1 cellular context compared by ENCODE assay signal in the genomic region with DNA sequence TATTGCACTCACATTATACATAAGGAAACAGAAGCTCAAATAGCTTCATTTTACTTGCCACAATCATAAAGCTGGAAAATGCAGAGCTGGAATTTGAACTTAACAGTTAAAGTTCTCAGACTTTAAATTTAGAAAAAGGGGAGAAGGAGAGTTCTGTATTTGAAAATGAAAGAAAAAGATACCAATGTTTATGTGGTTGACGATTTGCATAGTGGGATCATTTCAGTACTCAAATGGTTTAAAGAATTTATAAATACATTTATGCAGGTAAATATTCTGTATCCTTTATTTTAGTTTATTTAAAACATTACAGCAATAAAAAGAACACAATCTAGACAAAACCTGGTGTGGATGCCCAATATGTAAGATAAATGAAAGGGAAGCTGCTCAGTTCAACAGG.
TF ChIP-seq lines count a peak whose summit lies in the region.

No MANE protein-coding gene starts in this region.

TF ChIP-seq in GM12878, 131 proteins besides CTCF, POLR2A, EP300 and RAD21 (continued from another document):
- TF ChIP-seq NKRF (conservative IDR thresholded peaks at IDR 0.05) (no peak), PAX5 (IDR thresholded peaks at IDR 0.05; ENCODE audit: borderline replicate concordance, low read depth, low read length) (no peak), RB1 (IDR thresholded peaks at IDR 0.05; ENCODE audit: borderline replicate concordance) (no peak), JUNB (IDR thresholded peaks at IDR 0.05) (0 out of 2 replicates have a peak, but pooled peaks have one; percentile 13), FOXM1 (IDR thresholded peaks at IDR 0.05; ENCODE audit: low read depth, low read length) (no peak), TBL1XR1 (IDR thresholded peaks at IDR 0.05; ENCODE audit: low read depth, low read length) (no peak), KAT2A (conservative IDR thresholded peaks at IDR 0.05; ENCODE audit: control insufficient read depth, low read depth, low read length) (no peak), EED (IDR thresholded peaks at IDR 0.05; ENCODE audit: low read depth) (no peak), CBX5 (IDR thresholded peaks at IDR 0.05; ENCODE audit: low read depth) (no peak), CHD2 (IDR thresholded peaks at IDR 0.05; ENCODE audit: borderline replicate concordance, low read depth, low read length) (no peak), RUNX3 (IDR thresholded peaks at IDR 0.05; ENCODE audit: low read length) (peak; percentile 24; the same call in 1 of the 2 replicates), POLR2AphosphoS5 (IDR thresholded peaks at IDR 0.05; ENCODE audit: low read length) (no peak), MEF2B (IDR thresholded peaks at IDR 0.05; ENCODE audit: partially characterized antibody, poor library complexity, severe bottlenecking) (no peak), MLLT1 (IDR thresholded peaks at IDR 0.05) (no peak), SP1 (IDR thresholded peaks at IDR 0.05; ENCODE audit: low read depth, low read length) (no peak)
- TF ChIP-seq, protein P1, sequence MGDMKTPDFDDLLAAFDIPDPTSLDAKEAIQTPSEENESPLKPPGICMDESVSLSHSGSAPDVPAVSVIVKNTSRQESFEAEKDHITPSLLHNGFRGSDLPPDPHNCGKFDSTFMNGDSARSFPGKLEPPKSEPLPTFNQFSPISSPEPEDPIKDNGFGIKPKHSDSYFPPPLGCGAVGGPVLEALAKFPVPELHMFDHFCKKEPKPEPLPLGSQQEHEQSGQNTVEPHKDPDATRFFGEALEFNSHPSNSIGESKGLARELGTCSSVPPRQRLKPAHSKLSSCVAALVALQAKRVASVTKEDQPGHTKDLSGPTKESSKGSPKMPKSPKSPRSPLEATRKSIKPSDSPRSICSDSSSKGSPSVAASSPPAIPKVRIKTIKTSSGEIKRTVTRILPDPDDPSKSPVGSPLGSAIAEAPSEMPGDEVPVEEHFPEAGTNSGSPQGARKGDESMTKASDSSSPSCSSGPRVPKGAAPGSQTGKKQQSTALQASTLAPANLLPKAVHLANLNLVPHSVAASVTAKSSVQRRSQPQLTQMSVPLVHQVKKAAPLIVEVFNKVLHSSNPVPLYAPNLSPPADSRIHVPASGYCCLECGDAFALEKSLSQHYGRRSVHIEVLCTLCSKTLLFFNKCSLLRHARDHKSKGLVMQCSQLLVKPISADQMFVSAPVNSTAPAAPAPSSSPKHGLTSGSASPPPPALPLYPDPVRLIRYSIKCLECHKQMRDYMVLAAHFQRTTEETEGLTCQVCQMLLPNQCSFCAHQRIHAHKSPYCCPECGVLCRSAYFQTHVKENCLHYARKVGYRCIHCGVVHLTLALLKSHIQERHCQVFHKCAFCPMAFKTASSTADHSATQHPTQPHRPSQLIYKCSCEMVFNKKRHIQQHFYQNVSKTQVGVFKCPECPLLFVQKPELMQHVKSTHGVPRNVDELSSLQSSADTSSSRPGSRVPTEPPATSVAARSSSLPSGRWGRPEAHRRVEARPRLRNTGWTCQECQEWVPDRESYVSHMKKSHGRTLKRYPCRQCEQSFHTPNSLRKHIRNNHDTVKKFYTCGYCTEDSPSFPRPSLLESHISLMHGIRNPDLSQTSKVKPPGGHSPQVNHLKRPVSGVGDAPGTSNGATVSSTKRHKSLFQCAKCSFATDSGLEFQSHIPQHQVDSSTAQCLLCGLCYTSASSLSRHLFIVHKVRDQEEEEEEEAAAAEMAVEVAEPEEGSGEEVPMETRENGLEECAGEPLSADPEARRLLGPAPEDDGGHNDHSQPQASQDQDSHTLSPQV (IDR thresholded peaks at IDR 0.05) = no peak
- TF ChIP-seq, protein P2, sequence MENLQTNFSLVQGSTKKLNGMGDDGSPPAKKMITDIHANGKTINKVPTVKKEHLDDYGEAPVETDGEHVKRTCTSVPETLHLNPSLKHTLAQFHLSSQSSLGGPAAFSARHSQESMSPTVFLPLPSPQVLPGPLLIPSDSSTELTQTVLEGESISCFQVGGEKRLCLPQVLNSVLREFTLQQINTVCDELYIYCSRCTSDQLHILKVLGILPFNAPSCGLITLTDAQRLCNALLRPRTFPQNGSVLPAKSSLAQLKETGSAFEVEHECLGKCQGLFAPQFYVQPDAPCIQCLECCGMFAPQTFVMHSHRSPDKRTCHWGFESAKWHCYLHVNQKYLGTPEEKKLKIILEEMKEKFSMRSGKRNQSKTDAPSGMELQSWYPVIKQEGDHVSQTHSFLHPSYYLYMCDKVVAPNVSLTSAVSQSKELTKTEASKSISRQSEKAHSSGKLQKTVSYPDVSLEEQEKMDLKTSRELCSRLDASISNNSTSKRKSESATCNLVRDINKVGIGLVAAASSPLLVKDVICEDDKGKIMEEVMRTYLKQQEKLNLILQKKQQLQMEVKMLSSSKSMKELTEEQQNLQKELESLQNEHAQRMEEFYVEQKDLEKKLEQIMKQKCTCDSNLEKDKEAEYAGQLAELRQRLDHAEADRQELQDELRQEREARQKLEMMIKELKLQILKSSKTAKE (IDR thresholded peaks at IDR 0.05; ENCODE audit: low read depth, poor library complexity, severe bottlenecking) = no peak
